15 cellular contexts compared by ENCODE assay signal in the genomic region with DNA sequence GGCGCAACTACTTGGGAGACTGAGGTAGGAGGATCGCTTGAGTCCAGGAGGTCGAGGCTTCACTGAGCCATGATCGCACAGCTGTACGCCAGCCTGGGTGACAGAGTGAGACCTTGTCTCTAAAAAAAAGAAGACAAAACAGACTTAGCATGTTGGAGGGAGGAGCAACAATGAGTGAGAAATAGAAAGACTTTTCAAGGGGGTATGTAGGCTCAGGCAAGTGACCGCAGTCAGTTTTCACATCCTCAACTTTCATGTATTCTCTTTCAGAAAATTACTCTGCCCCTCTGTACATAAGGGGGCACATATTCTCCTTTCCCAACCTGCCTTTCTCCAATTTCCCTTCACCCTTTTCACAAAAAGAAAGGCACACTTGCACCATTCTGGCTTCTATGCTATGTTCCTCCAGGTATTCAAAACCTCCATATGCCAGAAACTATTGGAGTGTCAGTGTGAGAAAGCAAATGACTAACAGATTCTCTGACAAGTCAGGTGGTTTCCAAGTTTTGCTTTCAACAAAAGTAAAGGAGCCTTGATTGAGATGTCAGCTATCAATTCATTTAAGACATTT. TPM values are rescaled to one million over a fixed set of nuclear protein-coding genes. Genes with fewer than 3 reads are reported as not detected.
DNase-seq lines count a peak whose midpoint lies in the region; ATAC-seq and TF ChIP-seq lines count a peak whose summit lies in the region.
"Had no signal": no experiment of that assay in that cellular context is flagged by ENCODE, and none has a peak within 500 bp of the region (broad histone marks: within the 10 kb centered on the region; RNA-seq: fewer than 3 reads in every experiment).

No MANE protein-coding gene starts in this region.

- H3K4me3 Mint-ChIP-seq in Caco-2 (ENCODE audit: unreplicated experiment): no peak overlapping the region
- no peak overlapping the region for H3K4me3 Mint-ChIP-seq in activated CD4-positive, alpha-beta memory T cell treated with anti-CD3 and anti-CD28 coated beads for 36 hours

- dilution Hi-C loops in mammary epithelial cell (cut with HindIII; ENCODE audit: low sequenced_read_pairs): no loop called here

- no peaks in the 10 kb centered on the region for H4K20me1 ChIP-seq in mammary epithelial cell (ENCODE audit: insufficient read depth, low read length)

- H3K4me1 ChIP-seq in mammary epithelial cell (ENCODE audit: insufficient read depth, low read length) (no peaks in the 10 kb centered on the region), Caco-2 (no peaks in the 10 kb centered on the region)
- H3K4me1 ChIP-seq: testis had no signal

- peaks cover 8% of the 10 kb centered on the region for H3K4me1 Mint-ChIP-seq in Caco-2 (ENCODE audit: low read depth, unreplicated experiment)
- peaks cover 67% of the 10 kb centered on the region for H3K4me1 Mint-ChIP-seq in activated CD4-positive, alpha-beta memory T cell treated with anti-CD3 and anti-CD28 coated beads for 36 hours (ENCODE audit: low read depth)

- H3K36me3 ChIP-seq in mammary epithelial cell (ENCODE audit: insufficient read depth, low read length): peaks cover 3% of the 10 kb centered on the region
- H3K36me3 ChIP-seq in Caco-2 (ENCODE audit: control insufficient read depth, insufficient read depth, low read length): no peaks in the 10 kb centered on the region

- POLR2A ChIA-PET in Caco-2 (lab: Charles Lee): no interaction called here
- POLR2A ChIA-PET in activated CD4-positive, alpha-beta memory T cell treated with anti-CD3 and anti-CD28 coated beads for 36 hours (lab: Charles Lee): no interaction called here

- DNase-seq in mammary epithelial cell: peak; percentile 11
- no peak for DNase-seq in Caco-2
- no peak for DNase-seq in GM19240 (ENCODE audit: insufficient read length, low spot score)
- no peak for DNase-seq in NCI-H1436 (lab: John Stamatoyannopoulos, UW)
- no peak for DNase-seq in activated CD4-positive, alpha-beta memory T cell treated with anti-CD3 and anti-CD28 coated beads for 36 hours
- DNase-seq: KG1; left lung; NCI-H510A; stimulated activated CD4-positive, alpha-beta T cell treated with anti-CD3 and anti-CD28 coated beads, Interleukin-2, amount 100 ng/mL, for 48 hours; testis had no signal

- H3K27ac Mint-ChIP-seq in Caco-2 (ENCODE audit: unreplicated experiment): no peak overlapping the region
- no peak overlapping the region for H3K27ac Mint-ChIP-seq in activated CD4-positive, alpha-beta memory T cell treated with anti-CD3 and anti-CD28 coated beads for 36 hours

- no peaks in the 10 kb centered on the region for H3K36me3 Mint-ChIP-seq in Caco-2 (ENCODE audit: insufficient read depth, unreplicated experiment)
- H3K36me3 Mint-ChIP-seq in activated CD4-positive, alpha-beta memory T cell treated with anti-CD3 and anti-CD28 coated beads for 36 hours: peaks cover 46% of the 10 kb centered on the region

- intact Hi-C loops in mammary epithelial cell (cut with micrococcal nuclease) (no loop called here), Caco-2 (cut with micrococcal nuclease; ENCODE audit: unreplicated experiment) (no loop called here)
- intact Hi-C loops in activated CD4-positive, alpha-beta memory T cell treated with anti-CD3 and anti-CD28 coated beads for 36 hours (cut with micrococcal nuclease): no loop called here

- ATAC-seq in GM18873 (IDR thresholded peaks at IDR 0.05; ENCODE audit: low FRiP score, unreplicated experiment) (peak; percentile 36), GM21515 (IDR thresholded peaks at IDR 0.05; ENCODE audit: unreplicated experiment) (peak; percentile 66), HG03064 (IDR thresholded peaks at IDR 0.05; ENCODE audit: low read depth, unreplicated experiment) (peak; percentile 51)
- ATAC-seq: left lung had no signal

- in situ Hi-C loops in mammary epithelial cell (cut with MboI; ENCODE audit: low sequenced_read_pairs in 2 of 2): no loop called here

- H3K27ac ChIP-seq in mammary epithelial cell (ENCODE audit: insufficient read depth, low read depth, low read length): no peak overlapping the region
- H3K27ac ChIP-seq: left lung, testis had no signal

- no peak overlapping the region for H2AFZ ChIP-seq in mammary epithelial cell (ENCODE audit: low read depth, low read length)

- BruUV-seq in mammary epithelial cell (replicated peaks; lab: Mats Ljungman, UMichigan) (no TSS peak), Caco-2 (replicated peaks; lab: Mats Ljungman, UMichigan) (no TSS peak)

- H3K27me3 ChIP-seq in mammary epithelial cell (ENCODE audit: insufficient read depth, low read length) (no peaks in the 10 kb centered on the region), Caco-2 (replicated peaks; ENCODE audit: control insufficient read depth, insufficient read depth, low read length) (no peaks in the 10 kb centered on the region)
- H3K27me3 ChIP-seq: left lung, testis had no signal

- H3K27me3 Mint-ChIP-seq in Caco-2 (ENCODE audit: insufficient read depth, unreplicated experiment): no peaks in the 10 kb centered on the region
- no peaks in the 10 kb centered on the region for H3K27me3 Mint-ChIP-seq in activated CD4-positive, alpha-beta memory T cell treated with anti-CD3 and anti-CD28 coated beads for 36 hours

- H3K4me3 ChIP-seq in mammary epithelial cell (replicated peaks in 1 of 3; ENCODE audit: insufficient read depth in 1 of 3, low read depth in 2 of 3, low read length in 3 of 3) (no peak overlapping the region), Caco-2 (ENCODE audit: low read depth, low read length) (no peak overlapping the region)
- H3K4me3 ChIP-seq: left lung, testis had no signal

- no peak overlapping the region for H3K4me2 ChIP-seq in mammary epithelial cell (ENCODE audit: insufficient read depth, low read depth, low read length)

- H3K79me2 ChIP-seq in mammary epithelial cell (ENCODE audit: insufficient read depth, low read length): peaks cover 4% of the 10 kb centered on the region

- CTCF ChIA-PET in mammary epithelial cell (lab: Charles Lee; ENCODE audit: low non-redundant PET): no interaction called here
- CTCF ChIA-PET in Caco-2 (lab: Charles Lee): no interaction called here
- CTCF ChIA-PET in activated CD4-positive, alpha-beta memory T cell treated with anti-CD3 and anti-CD28 coated beads for 36 hours (lab: Charles Lee): interaction anchor here (1.3 to 3.8 kb wide), 8 partner anchors 18 to 98 kb away, joined by 4 to 52 read pairs (median 6); partner anchors contain the start of genes ARL13B and PROS1

- TF ChIP-seq CTCF in mammary epithelial cell (conservative IDR thresholded peaks at IDR 0.05 in 1 of 2, IDR thresholded peaks at IDR 0.05 in 1 of 2; ENCODE audit: extremely low read depth in 1 of 2, insufficient read depth in 1 of 2, low read depth in 1 of 2, low read length in 2 of 2): no peak
- TF ChIP-seq CTCF in Caco-2 (IDR thresholded peaks at IDR 0.05; ENCODE audit: insufficient read depth in 1 of 2, low read depth in 1 of 2, low read length in 1 of 2, severe bottlenecking in 1 of 2, unreplicated experiment in 1 of 2): no peak

- H3K9me3 Mint-ChIP-seq in Caco-2 (ENCODE audit: unreplicated experiment): no peaks in the 10 kb centered on the region
- H3K9me3 Mint-ChIP-seq in activated CD4-positive, alpha-beta memory T cell treated with anti-CD3 and anti-CD28 coated beads for 36 hours: peaks cover 9% of the 10 kb centered on the region

- H3K9me3 ChIP-seq in mammary epithelial cell (replicated peaks; ENCODE audit: insufficient read depth, low read length): no peaks in the 10 kb centered on the region
- H3K9me3 ChIP-seq in Caco-2: no peaks in the 10 kb centered on the region
- H3K9me3 ChIP-seq: left lung, testis had no signal

- WGBS in mammary epithelial cell (ENCODE audit: low coverage, missing lambda C conversion rate): 95% methylated on average over 6 of the region's 6 CpGs

- H3K9ac ChIP-seq in mammary epithelial cell (ENCODE audit: insufficient read depth, low read length): no peak overlapping the region

RNA-seq across cellular contexts. Expression of gene NSUN3, which starts 7.6 kb away (rescaled TPM):
- total RNA-seq in mammary epithelial cell: 10 to 100 TPM in 1 of 2 donors, 1 to 10 TPM in 1; 7.6 to 10.8 TPM
- polyA plus RNA-seq in mammary epithelial cell: 2.0 TPM
- 61.3 TPM for polyA minus RNA-seq in mammary epithelial cell
- total RNA-seq in Caco-2 (2022): 7.1 and 9.6 TPM in 2 replicates
- total RNA-seq in activated CD4-positive, alpha-beta memory T cell treated with anti-CD3 and anti-CD28 coated beads for 36 hours: 10 to 100 TPM; 15.3 to 16.2 TPM

RNA-seq across cellular contexts. Expression of gene DHFR2, which starts 7.7 kb away (rescaled TPM):
- total RNA-seq in mammary epithelial cell (1 to 10 TPM; 3.0 to 3.2 TPM), Caco-2 (2022) (3.3 and 3.7 TPM in 2 replicates)
- 1.1 TPM for polyA plus RNA-seq in mammary epithelial cell
- polyA minus RNA-seq in mammary epithelial cell: 3.6 TPM
- total RNA-seq in activated CD4-positive, alpha-beta memory T cell treated with anti-CD3 and anti-CD28 coated beads for 36 hours: 1 to 10 TPM; 6.8 to 9.7 TPM

RNA-seq across cellular contexts. Expression of gene STX19, which starts 42.0 kb away (rescaled TPM):
- total RNA-seq in mammary epithelial cell: not detected
- 0.10 TPM for polyA plus RNA-seq in mammary epithelial cell
- polyA minus RNA-seq in mammary epithelial cell: not detected
- not detected in 2 replicates for total RNA-seq in Caco-2 (2022)
- not detected for total RNA-seq in activated CD4-positive, alpha-beta memory T cell treated with anti-CD3 and anti-CD28 coated beads for 36 hours
- total RNA-seq: cardiac septum, osteocyte, testis had no signal
